8 cellular contexts compared by ENCODE assay signal in the genomic region with DNA sequence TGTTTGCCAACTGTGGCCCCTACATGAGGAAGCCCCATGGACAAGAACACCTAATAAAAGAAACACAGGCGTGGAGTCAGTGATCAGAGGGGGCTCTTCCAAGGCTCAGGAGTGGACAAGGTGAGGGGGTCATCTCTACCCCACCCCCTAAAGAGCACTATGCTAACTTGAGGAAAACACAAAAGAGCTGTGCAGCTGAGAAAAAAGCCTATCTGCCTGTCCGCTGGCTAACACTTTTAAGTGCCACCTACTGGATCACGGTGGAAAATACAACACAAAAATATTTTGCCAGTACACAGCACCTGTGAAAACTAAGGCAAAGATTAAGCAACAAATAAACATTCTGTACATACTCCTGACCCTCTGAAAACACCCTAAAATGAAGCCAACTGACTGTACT. TPM values are rescaled to one million over a fixed set of nuclear protein-coding genes. Genes with fewer than 3 reads are reported as not detected.
A peak's percentile ranks its signal among the peaks of the same experiment; 100 is the strongest.
DNase-seq lines count a peak whose midpoint lies in the region; ATAC-seq, FAIRE-seq and TF ChIP-seq lines count a peak whose summit lies in the region.

No MANE protein-coding gene starts in this region.

- FAIRE-seq in kidney (lab: Jason Lieb, UNC), result no peak

- H3K27ac ChIP-seq in RWPE1 (no peak overlapping the region), kidney (ENCODE audit: low read depth in 2 of 2, low read length in 2 of 2) (no peak overlapping the region)

- POLR2A ChIA-PET in RWPE1 (lab: Yijun Ruan, JAX; ENCODE audit: low non-redundant PET), result no interaction called here

- ATAC-seq in GM18907 (IDR thresholded peaks at IDR 0.05; ENCODE audit: unreplicated experiment), result peak; percentile 44
- ATAC-seq in GM18511 (IDR thresholded peaks at IDR 0.05; ENCODE audit: unreplicated experiment), result no peak
- ATAC-seq in HG02642 (IDR thresholded peaks at IDR 0.05; ENCODE audit: poor library complexity, unreplicated experiment), result no peak

- intact Hi-C loops in kidney (cut with DNase I), result loop anchor here (10.0 kb wide), 1 partner anchor 205 kb away; no protein-coding TSS in a partner anchor

- H3K4me1 ChIP-seq in kidney (ENCODE audit: control insufficient read depth in 1 of 2, insufficient read depth in 1 of 2, low read depth in 1 of 2, low read length in 2 of 2), result no peaks in the 10 kb centered on the region

- CTCF ChIA-PET in RWPE1 (lab: Yijun Ruan, JAX), result interaction anchor here (0.6 to 7.1 kb wide), 5 partner anchors 65 to 569 kb away, joined by 3 to 64 read pairs (median 5); no protein-coding TSS in a partner anchor

- TF ChIP-seq CTCF in RWPE1 (conservative IDR thresholded peaks at IDR 0.05; ENCODE audit: low read depth), result peak; percentile 33
- TF ChIP-seq CTCF in kidney (IDR thresholded peaks at IDR 0.05; ENCODE audit: borderline replicate concordance, extremely low read depth, insufficient read depth), result peak; percentile 21

- no peak overlapping the region for H3K9ac ChIP-seq in kidney (ENCODE audit: low read length in 2 of 2)

- DNase-seq in CD1c-positive myeloid dendritic cell (ENCODE audit: extremely low spot score), result peak; percentile 3
- DNase-seq in RWPE1 (ENCODE audit: low spot score), result no peak
- DNase-seq in kidney, result no peak
- no peak for DNase-seq in NCI-H2029 (lab: John Stamatoyannopoulos, UW)
- DNase-seq in dedifferentiated amniotic fluid mesenchymal stem cell (ENCODE audit: extremely low spot score), result no peak

- no peak overlapping the region for H3K4me3 ChIP-seq in kidney (ENCODE audit: low read length in 2 of 2)

- no peaks in the 10 kb centered on the region for H3K36me3 ChIP-seq in kidney (ENCODE audit: control insufficient read depth in 1 of 2, insufficient read depth in 2 of 2, low read length in 2 of 2)

- H3K9me3 ChIP-seq in kidney (ENCODE audit: control insufficient read depth in 1 of 2, low read length in 2 of 2), result no peaks in the 10 kb centered on the region

RNA-seq across cellular contexts. Expression of a gene that starts 53.1 kb away (rescaled TPM):
- 42.7 TPM for total RNA-seq in kidney
- 9.8 TPM for polyA plus RNA-seq in kidney (ENCODE audit: insufficient read depth, low read depth, low replicate concordance)
